In the genomic region with DNA sequence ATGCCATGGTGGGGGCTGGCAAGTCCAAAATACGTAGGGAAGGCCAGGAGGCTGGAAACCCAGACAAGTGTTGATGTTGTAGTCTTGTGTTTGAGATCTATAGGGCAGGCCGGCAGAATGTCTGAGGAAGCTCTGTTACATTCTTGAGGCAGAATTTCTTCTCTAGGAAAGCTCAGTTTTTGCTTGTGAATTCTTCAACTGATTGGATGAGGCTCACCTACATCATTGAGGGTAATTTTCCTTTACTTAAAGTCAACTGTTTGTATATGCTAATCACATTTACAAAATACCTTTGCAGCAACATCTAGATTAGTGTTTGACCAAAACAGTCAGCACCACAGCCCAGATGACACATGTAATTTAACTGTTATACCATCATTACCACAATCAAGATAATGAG, we compare ENCODE assay signal across 37 cellular contexts.
"Had no signal": no experiment of that assay in that cellular context is flagged by ENCODE, and none has a peak within 500 bp of the region (broad histone marks: within the 10 kb centered on the region; RNA-seq: fewer than 3 reads in every experiment).

No MANE protein-coding gene starts in this region.

- H3K4me3 Mint-ChIP-seq: activated CD4-positive, alpha-beta memory T cell treated with anti-CD3 and anti-CD28 coated beads, Interleukin-2, amount 10 ng/mL, durations not matched to agents 7 days and 5 days; activated CD4-positive, alpha-beta T cell treated with anti-CD3 and anti-CD28 coated beads for 36 hours; activated CD4-positive, alpha-beta T cell treated with anti-CD3 and anti-CD28 coated beads, Interleukin-2, amount 10 ng/mL, durations not matched to agents 7 days and 5 days; activated CD8-positive, alpha-beta memory T cell treated with anti-CD3 and anti-CD28 coated beads, Interleukin-2, amount 10 ng/mL, durations not matched to agents 7 days and 5 days; activated CD8-positive, alpha-beta T cell treated with anti-CD3 and anti-CD28 coated beads, Interleukin-2, amount 10 ng/mL, durations not matched to agents 7 days and 5 days; activated naive CD4-positive, alpha-beta T cell treated with anti-CD3 and anti-CD28 coated beads, Interleukin-2, amount 10 ng/mL, durations not matched to agents 7 days and 5 days; activated naive CD4-positive, alpha-beta T cell treated with anti-CD3 and anti-CD28 coated beads, Interleukin-2, amount 50 U/mL, for 24 hours; activated naive CD8-positive, alpha-beta T cell; activated naive CD8-positive, alpha-beta T cell treated with anti-CD3 and anti-CD28 coated beads, Interleukin-2, amount 10 ng/mL, durations not matched to agents 7 days and 5 days; activated naive CD8-positive, alpha-beta T cell treated with anti-CD3 and anti-CD28 coated beads, Interleukin-2, amount 50 U/mL, for 24 hours; activated T-cell treated with anti-CD3 and anti-CD28 coated beads, Interleukin-2, amount 50 U/mL, for 24 hours; brain; central memory CD8-positive, alpha-beta T cell; T-helper 2 cell treated with Interferon-gamma antibody and Interleukin-4, amounts not matched to agents 5 μg/mL and 100 μg/mL, for 36 hours had no signal

- DNase-seq: activated CD4-positive, alpha-beta memory T cell treated with anti-CD3 and anti-CD28 coated beads, Interleukin-2, amount 10 ng/mL, durations not matched to agents 7 days and 5 days; activated CD4-positive, alpha-beta T cell treated with anti-CD3 and anti-CD28 coated beads for 1 hour; activated CD4-positive, alpha-beta T cell treated with anti-CD3 and anti-CD28 coated beads for 36 hours; activated CD4-positive, alpha-beta T cell treated with anti-CD3 and anti-CD28 coated beads for 48 hours; activated CD4-positive, alpha-beta T cell treated with anti-CD3 and anti-CD28 coated beads, Interleukin-2, amount 10 ng/mL, durations not matched to agents 7 days and 5 days; activated CD4-positive, alpha-beta T cell treated with anti-CD3 and anti-CD28 coated beads, Interleukin-2, amount 50 U/mL, for 48 hours; activated CD4-positive, CD25-positive, alpha-beta regulatory T cell; activated CD8-positive, alpha-beta memory T cell treated with anti-CD3 and anti-CD28 coated beads for 24 hours; activated CD8-positive, alpha-beta memory T cell treated with anti-CD3 and anti-CD28 coated beads, Interleukin-2, amount 10 ng/mL, durations not matched to agents 7 days and 5 days; activated CD8-positive, alpha-beta memory T cell treated with anti-CD3 and anti-CD28 coated beads, Interleukin-2, amount 50 U/mL, for 48 hours; activated CD8-positive, alpha-beta T cell treated with anti-CD3 and anti-CD28 coated beads, Interleukin-2, amount 10 ng/mL, durations not matched to agents 7 days and 5 days; activated effector memory CD4-positive, alpha-beta T cell treated with Interleukin-2 at 50 U/mL for 16 hours; activated gamma-delta T cell; activated naive CD4-positive, alpha-beta T cell treated with anti-CD3 and anti-CD28 coated beads, Interleukin-2, amount 10 ng/mL, durations not matched to agents 7 days and 5 days; activated naive CD4-positive, alpha-beta T cell treated with Interleukin-2 at 50 U/mL for 16 hours; activated naive CD8-positive, alpha-beta T cell treated with anti-CD3 and anti-CD28 coated beads, Interleukin-2, amount 10 ng/mL, durations not matched to agents 7 days and 5 days; activated naive CD8-positive, alpha-beta T cell treated with anti-CD3 and anti-CD28 coated beads, Interleukin-2, amount 50 U/mL, for 24 hours; activated T-cell treated with anti-CD3 and anti-CD28 coated beads, Interleukin-2, amount 50 U/mL, for 24 hours; activated T-cell treated with anti-CD3 and anti-CD28 coated beads, Interleukin-2, amount 50 U/mL, for 48 hours; amygdala; anterior cingulate cortex; caudate nucleus; cerebellar nuclear complex; T-helper 2 cell; T-helper 9 cell had no signal

- H3K9me3 Mint-ChIP-seq: activated CD4-positive, alpha-beta memory T cell treated with anti-CD3 and anti-CD28 coated beads, Interleukin-2, amount 10 ng/mL, durations not matched to agents 7 days and 5 days; activated naive CD4-positive, alpha-beta T cell treated with anti-CD3 and anti-CD28 coated beads, Interleukin-2, amount 10 ng/mL, durations not matched to agents 7 days and 5 days; activated naive CD4-positive, alpha-beta T cell treated with anti-CD3 and anti-CD28 coated beads, Interleukin-2, amount 50 U/mL, for 24 hours; activated naive CD8-positive, alpha-beta T cell treated with anti-CD3 and anti-CD28 coated beads, Interleukin-2, amount 10 ng/mL, durations not matched to agents 7 days and 5 days; activated naive CD8-positive, alpha-beta T cell treated with anti-CD3 and anti-CD28 coated beads, Interleukin-2, amount 50 U/mL, for 24 hours; activated T-cell treated with anti-CD3 and anti-CD28 coated beads, Interleukin-2, amount 50 U/mL, for 24 hours; activated T-helper 2 cell treated with anti-CD3 and anti-CD28 coated beads, Interferon-gamma antibody, Interleukin-2, Interleukin-4, amounts not matched to agents 10 μg/mL and 5 μg/mL and 100 μg/mL, durations not matched to agents 14 hours and 24 hours and 36 hours; brain; central memory CD8-positive, alpha-beta T cell; T-helper 2 cell treated with Interferon-gamma antibody and Interleukin-4, amounts not matched to agents 5 μg/mL and 100 μg/mL, for 36 hours had no signal

- H3K27me3 ChIP-seq: ascending aorta, cardiac muscle cell had no signal

- H3K4me3 ChIP-seq: ascending aorta, cardiac muscle cell had no signal

- FAIRE-seq: bronchial epithelial cell, TTC549 had no signal

- H3K36me3 Mint-ChIP-seq: brain had no signal

- H3K27ac ChIP-seq: ascending aorta, cardiac muscle cell, VCaP had no signal

- H3K4me1 ChIP-seq: ascending aorta had no signal

- H3K27me3 Mint-ChIP-seq: activated CD4-positive, alpha-beta memory T cell treated with anti-CD3 and anti-CD28 coated beads, Interleukin-2, amount 10 ng/mL, durations not matched to agents 7 days and 5 days; activated CD4-positive, alpha-beta T cell treated with anti-CD3 and anti-CD28 coated beads for 36 hours; activated CD4-positive, alpha-beta T cell treated with anti-CD3 and anti-CD28 coated beads, Interleukin-2, amount 10 ng/mL, durations not matched to agents 7 days and 5 days; activated CD8-positive, alpha-beta memory T cell treated with anti-CD3 and anti-CD28 coated beads, Interleukin-2, amount 10 ng/mL, durations not matched to agents 7 days and 5 days; activated naive CD4-positive, alpha-beta T cell treated with anti-CD3 and anti-CD28 coated beads, Interleukin-2, amount 10 ng/mL, durations not matched to agents 7 days and 5 days; activated naive CD4-positive, alpha-beta T cell treated with anti-CD3 and anti-CD28 coated beads, Interleukin-2, amount 50 U/mL, for 24 hours; activated naive CD8-positive, alpha-beta T cell; activated naive CD8-positive, alpha-beta T cell treated with anti-CD3 and anti-CD28 coated beads, Interleukin-2, amount 10 ng/mL, durations not matched to agents 7 days and 5 days; activated naive CD8-positive, alpha-beta T cell treated with anti-CD3 and anti-CD28 coated beads, Interleukin-2, amount 50 U/mL, for 24 hours; activated T-cell treated with anti-CD3 and anti-CD28 coated beads, Interleukin-2, amount 50 U/mL, for 24 hours; brain; central memory CD8-positive, alpha-beta T cell had no signal

- H3K27ac Mint-ChIP-seq: activated CD4-positive, alpha-beta memory T cell treated with anti-CD3 and anti-CD28 coated beads, Interleukin-2, amount 10 ng/mL, durations not matched to agents 7 days and 5 days; activated CD4-positive, alpha-beta T cell treated with anti-CD3 and anti-CD28 coated beads for 36 hours; activated CD4-positive, alpha-beta T cell treated with anti-CD3 and anti-CD28 coated beads, Interleukin-2, amount 10 ng/mL, durations not matched to agents 7 days and 5 days; activated CD8-positive, alpha-beta memory T cell treated with anti-CD3 and anti-CD28 coated beads, Interleukin-2, amount 10 ng/mL, durations not matched to agents 7 days and 5 days; activated CD8-positive, alpha-beta T cell treated with anti-CD3 and anti-CD28 coated beads, Interleukin-2, amount 10 ng/mL, durations not matched to agents 7 days and 5 days; activated naive CD4-positive, alpha-beta T cell treated with anti-CD3 and anti-CD28 coated beads, Interleukin-2, amount 10 ng/mL, durations not matched to agents 7 days and 5 days; activated naive CD4-positive, alpha-beta T cell treated with anti-CD3 and anti-CD28 coated beads, Interleukin-2, amount 50 U/mL, for 24 hours; activated naive CD8-positive, alpha-beta T cell; activated naive CD8-positive, alpha-beta T cell treated with anti-CD3 and anti-CD28 coated beads, Interleukin-2, amount 10 ng/mL, durations not matched to agents 7 days and 5 days; activated naive CD8-positive, alpha-beta T cell treated with anti-CD3 and anti-CD28 coated beads, Interleukin-2, amount 50 U/mL, for 24 hours; activated T-cell treated with anti-CD3 and anti-CD28 coated beads, Interleukin-2, amount 50 U/mL, for 24 hours; activated T-helper 2 cell treated with anti-CD3 and anti-CD28 coated beads, Interferon-gamma antibody, Interleukin-2, Interleukin-4, amounts not matched to agents 10 μg/mL and 5 μg/mL and 100 μg/mL, durations not matched to agents 14 hours and 24 hours and 36 hours; brain; T-helper 2 cell treated with Interferon-gamma antibody and Interleukin-4, amounts not matched to agents 5 μg/mL and 100 μg/mL, for 36 hours had no signal

- H3K36me3 ChIP-seq: ascending aorta, cardiac muscle cell had no signal

- ATAC-seq: activated CD4-positive, alpha-beta T cell treated with anti-CD3 and anti-CD28 coated beads for 36 hours; activated CD4-positive, CD25-positive, alpha-beta regulatory T cell treated with anti-CD3 and anti-CD28 coated beads, Interleukin-2, amount 50 U/mL, for 24 hours; activated CD8-positive, alpha-beta memory T cell treated with anti-CD3 and anti-CD28 coated beads, Interleukin-2, amount 10 ng/mL, durations not matched to agents 7 days and 5 days; activated CD8-positive, alpha-beta T cell treated with anti-CD3 and anti-CD28 coated beads, Interleukin-2, amount 10 ng/mL, durations not matched to agents 7 days and 5 days; activated naive CD8-positive, alpha-beta T cell treated with anti-CD3 and anti-CD28 coated beads, Interleukin-2, amount 50 U/mL, for 24 hours had no signal

- H3K9me3 ChIP-seq: ascending aorta had no signal
